In genomic region chr3:133896002-133896761, GRCh38 we compare ENCODE assay signal across 7 cellular contexts. TPM values are rescaled to one million over a fixed set of nuclear protein-coding genes. Genes with fewer than 3 reads are reported as not detected.
DNase-seq lines count a peak whose midpoint lies in the region; ATAC-seq, FAIRE-seq and TF ChIP-seq lines count a peak whose summit lies in the region.

No MANE protein-coding gene starts in this region.

- H3K4ac ChIP-seq in H9 (ENCODE audit: low read depth, low read length), result no peak overlapping the region

- H3K79me2 ChIP-seq in H9 (ENCODE audit: insufficient read depth, low read length) (no peaks in the 10 kb centered on the region), fibroblast of lung (ENCODE audit: control insufficient read depth, insufficient read depth, low read length) (no peaks in the 10 kb centered on the region)

- H3K18ac ChIP-seq in H9 (ENCODE audit: insufficient read length, low read depth, low read length), result no peak overlapping the region

- no peak overlapping the region for H2BK5ac ChIP-seq in H9 (ENCODE audit: insufficient read length, low read length)

- H4K20me1 ChIP-seq in H9 (ENCODE audit: control insufficient read depth, insufficient read depth, insufficient read length) (no peaks in the 10 kb centered on the region), fibroblast of lung (ENCODE audit: control insufficient read depth, extremely low read depth, insufficient read depth, low read length) (no peaks in the 10 kb centered on the region)

- H2AFZ ChIP-seq in H9 (ENCODE audit: low read length) (no peak overlapping the region), fibroblast of lung (ENCODE audit: low read length) (peak overlapping the region; percentile 63)

- no peak overlapping the region for H3T11ph ChIP-seq in H9 (ENCODE audit: low read length)

- no peaks in the 10 kb centered on the region for H3K36me3 Mint-ChIP-seq in H9 (ENCODE audit: insufficient read depth in 1 of 3, low read depth in 3 of 3)

- H3K23me2 ChIP-seq in H9 (ENCODE audit: insufficient read length, low read depth, low read length, poor library complexity, severe bottlenecking), result peaks cover 9% of the 10 kb centered on the region

- H3K27ac Mint-ChIP-seq in H9, result no peak overlapping the region

- H2BK120ac ChIP-seq in H9 (ENCODE audit: low read depth, low read length, poor library complexity, severe bottlenecking), result no peak overlapping the region

- H3K4me2 ChIP-seq in H9 (ENCODE audit: insufficient read depth, insufficient read length, low read length), result peak overlapping the region; percentile 80
- H3K4me2 ChIP-seq in fibroblast of lung (ENCODE audit: extremely low read depth, insufficient read depth, low read length), result peak overlapping the region; percentile 81

- H3K4me3 Mint-ChIP-seq in H9, result peak overlapping the region; percentile 79 to 90

- no peak overlapping the region for H3K23ac ChIP-seq in H9 (ENCODE audit: insufficient read length, low read depth, low read length)

- no peak overlapping the region for H2AK5ac ChIP-seq in H9 (ENCODE audit: insufficient read length, low read length)

- WGBS in H9 (ENCODE audit: extremely low coverage, insufficient read length, low lambda C conversion rate), result no CpG with 5 or more reads among the region's 37 CpGs

- no peak overlapping the region for H2BK15ac ChIP-seq in H9 (ENCODE audit: low read depth, low read length)

- H3K4me3 ChIP-seq in fibroblast of lung (replicated peaks in 1 of 4; ENCODE audit: control extremely low read depth in 1 of 4, insufficient read depth in 1 of 4, low read depth in 3 of 4, low read length in 4 of 4), result peak overlapping the region; percentile 35 to 67 (median 54)

- H4K8ac ChIP-seq in H9 (replicated peaks; ENCODE audit: insufficient read length, low read depth, low read length), result no peak overlapping the region

- peaks cover 19% of the 10 kb centered on the region for H3K27me3 ChIP-seq in H9 (ENCODE audit: insufficient read depth, low read length)
- peaks cover 28% of the 10 kb centered on the region for H3K27me3 ChIP-seq in fibroblast of lung (ENCODE audit: control insufficient read depth, insufficient read depth, low read length)

- H4K5ac ChIP-seq in H9 (ENCODE audit: insufficient read length, low read depth, low read length), result no peak overlapping the region

- DNase-seq in H9 (no peak), fibroblast of lung (ENCODE audit: low read depth in 2 of 2) (peak; percentile 2 to 10), occipital lobe (lab: John Stamatoyannopoulos, UW) (peak; percentile 64), urothelium cell line (ENCODE audit: low spot score) (no peak), GM19239 (ENCODE audit: insufficient read length, low spot score) (no peak), HuH-7 (ENCODE audit: low spot score) (no peak)

- no peak overlapping the region for H2BK20ac ChIP-seq in H9 (ENCODE audit: low read depth, low read length, poor library complexity, severe bottlenecking)

- H3K56ac ChIP-seq in H9 (ENCODE audit: insufficient read length, low read depth, low read length), result no peak overlapping the region

- no peak overlapping the region for H2BK12ac ChIP-seq in H9 (ENCODE audit: insufficient read length, low read depth, low read length)

- no peak overlapping the region for H3K14ac ChIP-seq in H9 (ENCODE audit: insufficient read depth, low read length)

- no peak overlapping the region for H3K9ac ChIP-seq in H9 (ENCODE audit: extremely low read depth, insufficient read length, low read length)
- H3K9ac ChIP-seq in fibroblast of lung (ENCODE audit: insufficient read depth, low read length), result peak overlapping the region; percentile 34

- H4K91ac ChIP-seq in H9 (ENCODE audit: insufficient read length, low read depth, low read length), result no peak overlapping the region

- peaks cover 0 to 11% of the 10 kb centered on the region in 2 experiments; a peak in 2 of 4 replicates for H3K4me1 Mint-ChIP-seq in H9

- no peak for TF ChIP-seq CTCF in H9 (conservative IDR thresholded peaks at IDR 0.05)
- no peak for TF ChIP-seq CTCF in fibroblast of lung (conservative IDR thresholded peaks at IDR 0.05 in 1 of 2, IDR thresholded peaks at IDR 0.05 in 1 of 2; ENCODE audit: low read depth in 1 of 2, low read length in 2 of 2)

- peaks cover 68% of the 10 kb centered on the region for H3K27me3 Mint-ChIP-seq in H9 (ENCODE audit: low read depth)

- H3K27ac ChIP-seq in H9 (ENCODE audit: insufficient read length, low read depth, low read length), result no peak overlapping the region
- no peak overlapping the region for H3K27ac ChIP-seq in fibroblast of lung (ENCODE audit: insufficient read depth, low read length)

- H3K9me3 Mint-ChIP-seq in H9, result peaks cover 0 to 2% of the 10 kb centered on the region in 2 experiments; a peak in 1 of 5 replicates

- H3K79me1 ChIP-seq in H9 (ENCODE audit: insufficient read depth, low read depth, low read length, poor library complexity, severe bottlenecking), result no peaks in the 10 kb centered on the region

- FAIRE-seq in urothelium cell line (lab: Jason Lieb, UNC), result no peak
- FAIRE-seq in GM19239 (lab: Jason Lieb, UNC), result no peak

- no peaks in the 10 kb centered on the region for H3K9me3 ChIP-seq in H9 (ENCODE audit: control insufficient read depth, low read depth, low read length)
- no peaks in the 10 kb centered on the region for H3K9me3 ChIP-seq in fibroblast of lung (ENCODE audit: control insufficient read depth, insufficient read depth, low read depth, low read length)

- H3K4me1 ChIP-seq in H9 (ENCODE audit: insufficient read depth, low read length), result no peaks in the 10 kb centered on the region; the same call in 1 of the 2 replicates
- H3K4me1 ChIP-seq in fibroblast of lung (ENCODE audit: control insufficient read depth, extremely low read depth, insufficient read depth, low read length), result no peaks in the 10 kb centered on the region

- ATAC-seq in SK-N-SH treated with all-trans-retinoic acid at 6 μM for 48 hours, result peak; percentile 40

- no peaks in the 10 kb centered on the region for H3K36me3 ChIP-seq in fibroblast of lung (ENCODE audit: control insufficient read depth, insufficient read depth, low read length)

TF ChIP-seq in SK-N-SH treated with all-trans-retinoic acid at 6 μM for 48 hours, 23 proteins besides CTCF, POLR2A, EP300 and RAD21:
- no peak for TF ChIP-seq BACH2 (CRISPR knock-in tag; IDR thresholded peaks at IDR 0.05; ENCODE audit: borderline replicate concordance)

RNA-seq across cellular contexts. Expression of gene RAB6B, which starts 0.5 kb away (rescaled TPM):
- 12.3 and 14.8 TPM in 2 replicates for total RNA-seq in H9 (2021)
- total RNA-seq in fibroblast of lung, result 0.51 and 0.83 TPM in 2 replicates
- polyA plus RNA-seq in fibroblast of lung, result 1.5 and 2.1 TPM in 2 replicates
- polyA plus RNA-seq in fibroblast of lung (2012), result 1.9 and 2.9 TPM in 2 replicates
- 0.08 and 1.8 TPM in 2 replicates for polyA minus RNA-seq in fibroblast of lung (ENCODE audit: low replicate concordance)
- 52.6 TPM for total RNA-seq in occipital lobe

Comparison
In these comparisons a context has a peak if more than half of its experiments do, and no peak if none do; other contexts are left out.
1. DNase-seq: peak in fibroblast of lung (2 of 2) and occipital lobe (single experiment); none in H9 (single experiment), urothelium cell line (single experiment), GM19239 (single experiment) and HuH-7 (single experiment).